In the genomic region with DNA sequence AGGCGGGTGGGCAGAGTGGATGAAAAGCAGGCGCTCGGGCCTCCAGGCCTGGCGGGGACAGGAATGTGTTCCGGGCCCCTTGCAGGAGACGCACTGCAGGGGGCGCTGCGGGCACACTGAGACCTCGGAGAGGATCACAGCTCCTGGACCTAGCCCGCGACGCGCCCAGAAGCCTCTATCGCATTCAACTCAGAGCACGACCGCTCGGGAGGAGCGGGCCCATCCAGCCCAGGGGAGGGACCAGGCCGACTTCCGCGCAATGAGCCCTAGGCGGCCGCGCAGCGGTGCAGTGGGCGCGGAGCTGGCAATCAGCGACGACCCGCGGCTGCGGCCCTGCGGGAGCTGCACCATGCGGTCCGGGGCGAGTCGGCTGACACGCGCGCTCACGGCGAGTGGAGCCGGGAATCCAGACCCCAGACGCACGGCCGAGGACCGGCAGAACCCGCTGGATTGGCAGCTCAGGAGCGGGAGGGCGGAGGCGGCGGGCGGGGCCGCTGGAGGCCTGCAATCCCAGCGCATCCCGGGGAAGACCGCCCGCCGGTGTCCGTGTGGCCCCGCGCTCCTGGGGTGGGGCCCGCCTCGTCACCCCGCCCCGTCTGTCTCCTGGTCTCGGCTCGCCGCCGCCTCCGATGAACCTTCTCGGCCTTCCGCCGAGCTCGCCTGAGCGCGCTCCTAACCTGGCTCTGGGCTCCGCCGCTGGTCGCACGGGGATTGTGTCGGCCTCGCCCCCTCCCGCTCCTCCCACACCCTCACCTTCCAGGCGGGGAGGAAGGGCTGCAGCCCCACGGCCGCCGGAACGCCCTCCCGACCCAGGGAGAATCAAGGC, we compare ENCODE assay signal across 8 cellular contexts. TPM values are rescaled to one million over a fixed set of nuclear protein-coding genes. Genes with fewer than 3 reads are reported as not detected.
DNase-seq lines count a peak whose midpoint lies in the region; ATAC-seq and TF ChIP-seq lines count a peak whose summit lies in the region.

No MANE protein-coding gene starts in this region.

- intact Hi-C loops in activated CD4-positive, alpha-beta memory T cell treated with anti-CD3 and anti-CD28 coated beads for 36 hours (cut with micrococcal nuclease), result loop anchor here (1.0 to 5.0 kb wide), 5 partner anchors 11 to 185 kb away; a partner anchor contains a TSS
- intact Hi-C loops in lower lobe of right lung (cut with DNase I), result no loop called here

- peaks cover 34% of the 10 kb centered on the region for H3K4me1 ChIP-seq in lower lobe of right lung

- POLR2A ChIA-PET in activated CD4-positive, alpha-beta memory T cell treated with anti-CD3 and anti-CD28 coated beads for 36 hours (lab: Charles Lee), result interaction anchor here (0.6 to 2.6 kb wide), 10 partner anchors 11 to 196 kb away, joined by 3 to 30 read pairs (median 4); a partner anchor contains a TSS

- no peaks in the 10 kb centered on the region for H3K9me3 ChIP-seq in lower lobe of right lung

- peak overlapping the region; percentile 76 for H3K27ac ChIP-seq in lower lobe of right lung

- DNase-seq in CMK (ENCODE audit: low read depth), result peak; percentile 71
- peak; percentile 99 for DNase-seq in HK-2 (ENCODE audit: unreplicated experiment)
- DNase-seq in NCI-H82 (lab: John Stamatoyannopoulos, UW), result peak; percentile 97
- peak; percentile 97 for DNase-seq in activated CD4-positive, alpha-beta memory T cell treated with anti-CD3 and anti-CD28 coated beads for 36 hours
- peak; percentile 97 for DNase-seq in ecto neural progenitor cell (ENCODE audit: low spot score)
- peak; percentile 96 for DNase-seq in lower lobe of right lung
- peak; percentile 74 to 95 (median 83) for DNase-seq in stimulated activated CD4-positive, alpha-beta T cell treated with anti-CD3 and anti-CD28 coated beads, TNF-alpha, amount 100 ng/mL, for 1 hour (ENCODE audit: low read depth in 3 of 3, low spot score in 1 of 3)

- H3K4me3 ChIP-seq in lower lobe of right lung, result peak overlapping the region; percentile 72

- no peaks in the 10 kb centered on the region for H3K36me3 ChIP-seq in lower lobe of right lung

- H3K4me1 Mint-ChIP-seq in activated CD4-positive, alpha-beta memory T cell treated with anti-CD3 and anti-CD28 coated beads for 36 hours (ENCODE audit: low read depth), result peaks cover 10% of the 10 kb centered on the region

- no peaks in the 10 kb centered on the region for H3K36me3 Mint-ChIP-seq in activated CD4-positive, alpha-beta memory T cell treated with anti-CD3 and anti-CD28 coated beads for 36 hours

- no peaks in the 10 kb centered on the region for H3K27me3 Mint-ChIP-seq in activated CD4-positive, alpha-beta memory T cell treated with anti-CD3 and anti-CD28 coated beads for 36 hours

- peak overlapping the region; percentile 89 for H3K4me3 Mint-ChIP-seq in activated CD4-positive, alpha-beta memory T cell treated with anti-CD3 and anti-CD28 coated beads for 36 hours

- H3K27me3 ChIP-seq in lower lobe of right lung (ENCODE audit: low read depth), result peaks cover 21% of the 10 kb centered on the region

- TF ChIP-seq CTCF in lower lobe of right lung (IDR thresholded peaks at IDR 0.05), result peak; percentile 95

- ATAC-seq in GM19455 (IDR thresholded peaks at IDR 0.05; ENCODE audit: unreplicated experiment) (peak; percentile 89), lower lobe of right lung (peak; percentile 95 to 97)

- peak overlapping the region; percentile 87 for H3K27ac Mint-ChIP-seq in activated CD4-positive, alpha-beta memory T cell treated with anti-CD3 and anti-CD28 coated beads for 36 hours

- H3K9me3 Mint-ChIP-seq in activated CD4-positive, alpha-beta memory T cell treated with anti-CD3 and anti-CD28 coated beads for 36 hours, result no peaks in the 10 kb centered on the region

- CTCF ChIA-PET in activated CD4-positive, alpha-beta memory T cell treated with anti-CD3 and anti-CD28 coated beads for 36 hours (lab: Charles Lee), result interaction anchor here (0.7 to 7.5 kb wide), 28 partner anchors 8 to 353 kb away, joined by 3 to 110 read pairs (median 5); a partner anchor contains a TSS

RNA-seq across cellular contexts. Expression of a gene that starts 33.5 kb away (rescaled TPM):
- total RNA-seq in activated CD4-positive, alpha-beta memory T cell treated with anti-CD3 and anti-CD28 coated beads for 36 hours, result not detected
- 2.5 TPM for total RNA-seq in lower lobe of right lung

Comparison
In these comparisons a context has a peak if more than half of its experiments do, and no peak if none do; other contexts are left out.
1. Peak in every context shown above with its lines: DNase-seq, ATAC-seq, H3K4me3 ChIP-seq and H3K27ac ChIP-seq.